8 cellular contexts compared by ENCODE assay signal in the genomic region with DNA sequence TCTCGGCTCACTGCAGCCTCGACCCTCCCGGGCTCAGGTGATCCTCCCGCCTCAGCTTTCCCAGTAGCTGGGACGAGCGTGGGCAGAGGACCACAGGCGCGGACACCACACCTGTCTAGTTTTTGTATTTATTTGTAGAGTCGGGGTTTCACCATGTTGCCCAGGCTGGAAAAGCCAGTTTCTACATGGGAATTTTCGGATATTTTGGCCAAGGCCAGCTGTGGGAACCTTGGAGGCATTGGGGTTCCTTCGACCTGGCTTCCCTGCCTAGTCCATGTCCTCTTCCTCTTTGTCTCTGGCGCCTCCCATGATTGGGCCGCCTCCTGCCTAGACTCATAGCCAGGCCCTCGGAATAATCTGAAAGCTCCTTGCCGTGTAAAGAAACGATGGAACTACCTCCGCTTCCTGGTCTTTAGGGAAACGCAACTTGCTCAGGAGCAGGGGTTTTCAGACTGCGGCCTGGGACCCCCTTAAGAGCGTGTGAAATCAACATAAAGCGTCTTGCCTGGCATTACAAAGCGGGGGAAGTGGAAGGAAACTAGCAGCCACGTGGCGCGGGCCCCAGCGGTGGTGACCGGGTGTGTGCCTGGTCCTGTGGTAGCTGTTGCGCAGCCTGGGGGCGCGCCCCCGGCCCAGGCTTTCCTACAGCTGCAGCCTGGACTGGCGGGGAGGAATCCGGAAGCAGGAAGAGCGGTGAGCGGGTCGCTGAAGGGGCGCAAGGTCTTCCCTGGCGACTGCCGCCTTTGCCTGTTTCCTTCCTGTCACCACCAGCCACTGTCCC. TPM values are rescaled to one million over a fixed set of nuclear protein-coding genes. Genes with fewer than 3 reads are reported as not detected.
A peak's percentile ranks its signal among the peaks of the same experiment; 100 is the strongest.
DNase-seq lines count a peak whose midpoint lies in the region; ATAC-seq and TF ChIP-seq lines count a peak whose summit lies in the region.

No MANE protein-coding gene starts in this region.

- peak overlapping the region; percentile 92 for H3K9ac ChIP-seq in adipocyte (ENCODE audit: low read length)

- no peak for TF ChIP-seq EP300 in sigmoid colon (IDR thresholded peaks at IDR 0.05)

- no peak for TF ChIP-seq POLR2A in sigmoid colon (IDR thresholded peaks at IDR 0.05)

- 26% methylated on average over 39 of the region's 39 CpGs for WGBS in right cardiac atrium
- WGBS in sigmoid colon, 2 donors: 33 to 49% methylated on average over 39 of the region's 39 CpGs

- DNase-seq in GM12865 (ENCODE audit: low read depth) (peak; percentile 83), SJCRH30 (no peak), adipocyte (ENCODE audit: low read depth) (no peak), right cardiac atrium (peak; percentile 73 to 88 (median 87)), sigmoid colon (peak; percentile 80), NCI-H1436 (lab: John Stamatoyannopoulos, UW) (no peak)

- intact Hi-C loops in right cardiac atrium (cut with DNase I) (loop anchor here in 2 of 4 donors (10.0 kb wide), 2 partner anchors 123 to 227 kb away; partner anchors contain the start of genes DYNC1H1 (in 1 of the 2) and ZNF839 (in 1 of the 2)), sigmoid colon (cut with DNase I) (loop anchor here (5.0 kb wide), 1 partner anchor 504 kb away; the partner anchor contains the start of gene RCOR1)

- no peaks in the 10 kb centered on the region for H3K9me3 ChIP-seq in SJCRH30 (replicated peaks)
- H3K9me3 ChIP-seq in adipocyte (ENCODE audit: control insufficient read depth, low read length): no peaks in the 10 kb centered on the region
- no peaks in the 10 kb centered on the region for H3K9me3 ChIP-seq in right cardiac atrium (ENCODE audit: control insufficient read depth, low read length)
- no peaks in the 10 kb centered on the region for H3K9me3 ChIP-seq in sigmoid colon

- ATAC-seq in right cardiac atrium: peak; percentile 35 to 56
- no peak for ATAC-seq in HG02981 (IDR thresholded peaks at IDR 0.05; ENCODE audit: unreplicated experiment)
- no peak for ATAC-seq in GM18519 (IDR thresholded peaks at IDR 0.05; ENCODE audit: low FRiP score, unreplicated experiment)

- H3K27ac ChIP-seq in SJCRH30 (peak overlapping the region; percentile 84), right cardiac atrium (ENCODE audit: low read length) (peak overlapping the region; percentile 71), sigmoid colon (peak overlapping the region; percentile 99 to 100 (median 100))

- H3K27me3 ChIP-seq in SJCRH30: no peaks in the 10 kb centered on the region
- H3K27me3 ChIP-seq in adipocyte (replicated peaks; ENCODE audit: control insufficient read depth, insufficient read depth, low read length): no peaks in the 10 kb centered on the region
- H3K27me3 ChIP-seq in right cardiac atrium (ENCODE audit: control insufficient read depth, insufficient read depth): no peaks in the 10 kb centered on the region
- H3K27me3 ChIP-seq in sigmoid colon: no peaks in the 10 kb centered on the region

- H3K4me1 ChIP-seq in SJCRH30 (peaks cover 22% of the 10 kb centered on the region), adipocyte (ENCODE audit: control insufficient read depth, insufficient read depth, low read length) (peaks cover 33% of the 10 kb centered on the region), right cardiac atrium (ENCODE audit: control insufficient read depth, insufficient read depth, low read length) (peaks cover 4% of the 10 kb centered on the region), sigmoid colon (peaks cover 2 to 41% (median 38%) of the 10 kb centered on the region in 4 donors)

- peak overlapping the region; percentile 97 for H3K4me3 ChIP-seq in GM12865 (ENCODE audit: low read depth, low read length)
- peak overlapping the region; percentile 83 for H3K4me3 ChIP-seq in SJCRH30
- peak overlapping the region; percentile 86 for H3K4me3 ChIP-seq in adipocyte (ENCODE audit: low read length)
- H3K4me3 ChIP-seq in right cardiac atrium (ENCODE audit: low read length): peak overlapping the region; percentile 100
- peak overlapping the region; percentile 72 to 99 (median 92) for H3K4me3 ChIP-seq in sigmoid colon

- H3K36me3 ChIP-seq in SJCRH30 (peaks cover 31% of the 10 kb centered on the region), adipocyte (ENCODE audit: control insufficient read depth, insufficient read depth, low read length, severe bottlenecking) (peaks cover 27% of the 10 kb centered on the region), sigmoid colon (peaks cover 19 to 27% (median 24%) of the 10 kb centered on the region in 4 donors)

- TF ChIP-seq CTCF in GM12865 (IDR thresholded peaks at IDR 0.05; ENCODE audit: insufficient read depth, low read depth, low read length, missing control alignments) (no peak), sigmoid colon (IDR thresholded peaks at IDR 0.05) (no peak)

RNA-seq across cellular contexts. Expression of gene HSP90AA1, which starts 1.4 kb away (rescaled TPM):
- 650 and 697 TPM in 2 replicates for total RNA-seq in SJCRH30 (2014; rRNA removed; shearing (Covaris generic))
- total RNA-seq in right cardiac atrium (100 to 1,000 TPM; 381 to 731 (median 541) TPM), sigmoid colon (100 to 1,000 TPM; 252 to 463 (median 333) TPM)
- polyA plus RNA-seq in right cardiac atrium (504 TPM), sigmoid colon (100 to 1,000 TPM; 167 to 333 (median 245) TPM)

RNA-seq across cellular contexts. Expression of gene WDR20, which starts 51.5 kb away (rescaled TPM):
- 22.0 and 23.2 TPM in 2 replicates for total RNA-seq in SJCRH30 (2014; rRNA removed; shearing (Covaris generic))
- 10 to 100 TPM; 21.9 to 27.3 (median 22.4) TPM for total RNA-seq in right cardiac atrium
- 13.2 TPM for polyA plus RNA-seq in right cardiac atrium
- 10 to 100 TPM; 19.1 to 32.1 (median 27.3) TPM for total RNA-seq in sigmoid colon
- polyA plus RNA-seq in sigmoid colon: 10 to 100 TPM; 13.8 to 21.0 (median 16.4) TPM

Comparison
In these comparisons a context has a peak if more than half of its experiments do, and no peak if none do; other contexts are left out.
1. DNase-seq: peak in GM12865 (single experiment), right cardiac atrium (3 of 3) and sigmoid colon (single experiment); none in SJCRH30 (0 of 2), adipocyte (single experiment) and NCI-H1436 (single experiment).
2. ATAC-seq: peak in right cardiac atrium (2 of 2); none in HG02981 (single experiment) and GM18519 (single experiment).
3. Peak in every context shown above with its lines, with median percentiles within 50 percentile points of each other: H3K4me3 ChIP-seq and H3K27ac ChIP-seq.